Comparison of ENCODE assay signal across 9 cellular contexts in the genomic region with DNA sequence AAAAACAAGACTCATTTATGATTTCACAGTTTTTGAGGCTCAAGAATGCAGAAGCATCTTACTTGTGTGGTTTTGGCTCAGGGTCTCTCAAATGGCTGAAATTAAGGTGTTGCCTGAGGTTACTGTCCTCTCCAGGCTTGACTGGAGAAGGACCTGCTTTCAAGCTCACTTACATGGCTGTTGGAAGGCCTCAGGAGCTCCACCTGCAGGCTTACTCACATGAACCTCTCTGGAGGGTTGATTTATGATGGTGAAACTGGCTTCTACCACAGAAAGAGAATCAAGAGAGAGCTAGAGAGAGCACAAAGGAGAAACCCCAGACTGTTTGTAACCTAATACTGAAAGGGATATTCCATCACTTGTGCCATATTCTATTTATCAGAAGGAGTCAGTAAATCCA. TPM values are rescaled to one million over a fixed set of nuclear protein-coding genes. Genes with fewer than 3 reads are reported as not detected.
DNase-seq lines count a peak whose midpoint lies in the region; ATAC-seq and TF ChIP-seq lines count a peak whose summit lies in the region.
"Had no signal": no experiment of that assay in that cellular context is flagged by ENCODE, and none has a peak within 500 bp of the region (broad histone marks: within the 10 kb centered on the region; RNA-seq: fewer than 3 reads in every experiment).

No MANE protein-coding gene starts in this region.

- TF ChIP-seq POLR2A in body of pancreas (IDR thresholded peaks at IDR 0.05) = no peak

- TF ChIP-seq CTCF in cardiac muscle cell (IDR thresholded peaks at IDR 0.05; ENCODE audit: low read depth, low read length) (peak; percentile 55), WTC11 (IDR thresholded peaks at IDR 0.05) (no peak), progenitor cell of endocrine pancreas (IDR thresholded peaks at IDR 0.05; ENCODE audit: unreplicated experiment) (peak; percentile 49), body of pancreas (IDR thresholded peaks at IDR 0.05) (no peak)

- CTCF ChIA-PET in WTC11 (lab: Charles Lee) = interaction anchor here (0.5 to 1.8 kb wide), 19 partner anchors 9 to 701 kb away, joined by 3 to 15 read pairs (median 5); no protein-coding TSS in a partner anchor

- H3K9me3 Mint-ChIP-seq in WTC11 (no peaks in the 10 kb centered on the region), progenitor cell of endocrine pancreas (ENCODE audit: low read depth) (no peaks in the 10 kb centered on the region)

- H3K27ac Mint-ChIP-seq in WTC11 (no peak overlapping the region), progenitor cell of endocrine pancreas (no peak overlapping the region)
- H3K27ac Mint-ChIP-seq: activated naive CD8-positive, alpha-beta T cell had no signal

- peak; percentile 23 to 66 for DNase-seq in cardiac muscle cell (ENCODE audit: low read depth in 1 of 2, low spot score in 1 of 2)
- no peak for DNase-seq in Right ventricle myocardium superior
- DNase-seq in WTC11 (ENCODE audit: low spot score) = peak; percentile 52
- DNase-seq in progenitor cell of endocrine pancreas (ENCODE audit: low spot score, unreplicated experiment) = no peak
- no peak for DNase-seq in body of pancreas

- H3K27me3 Mint-ChIP-seq in WTC11 (ENCODE audit: low read depth) (peaks cover 44% of the 10 kb centered on the region), progenitor cell of endocrine pancreas (peaks cover 48% of the 10 kb centered on the region)

- H3K4me1 ChIP-seq in cardiac muscle cell (ENCODE audit: low read depth) (no peaks in the 10 kb centered on the region), body of pancreas (no peaks in the 10 kb centered on the region)

- peaks cover 4% of the 10 kb centered on the region for H3K4me1 Mint-ChIP-seq in WTC11
- no peaks in the 10 kb centered on the region for H3K4me1 Mint-ChIP-seq in progenitor cell of endocrine pancreas (ENCODE audit: low read depth)

- H3K27me3 ChIP-seq in cardiac muscle cell (peaks cover 44% of the 10 kb centered on the region), body of pancreas (no peaks in the 10 kb centered on the region)

- H3K36me3 ChIP-seq in cardiac muscle cell (no peaks in the 10 kb centered on the region), body of pancreas (replicated peaks in 1 of 2; ENCODE audit: insufficient read depth in 1 of 2, low read depth in 2 of 2) (no peaks in the 10 kb centered on the region)

- H3K4me3 ChIP-seq in cardiac muscle cell (no peak overlapping the region), body of pancreas (no peak overlapping the region)

- H3K9me3 ChIP-seq in cardiac muscle cell (ENCODE audit: low read depth) (no peaks in the 10 kb centered on the region), body of pancreas (no peaks in the 10 kb centered on the region)

- H3K27ac ChIP-seq in cardiac muscle cell (no peak overlapping the region), body of pancreas (no peak overlapping the region)

- H3K36me3 Mint-ChIP-seq in WTC11 = no peaks in the 10 kb centered on the region
- H3K36me3 Mint-ChIP-seq in progenitor cell of endocrine pancreas (ENCODE audit: insufficient read depth) = no peaks in the 10 kb centered on the region
- H3K36me3 Mint-ChIP-seq: activated naive CD8-positive, alpha-beta T cell had no signal

- intact Hi-C loops in Right ventricle myocardium superior (cut with DNase I) (no loop called here), body of pancreas (cut with DNase I) (no loop called here)

- ATAC-seq in Right ventricle myocardium superior (ENCODE audit: poor library complexity) (no peak), HG03469 (IDR thresholded peaks at IDR 0.05; ENCODE audit: unreplicated experiment) (peak; percentile 50), WTC11 (peak; percentile 98), body of pancreas (no peak), HG03571 (IDR thresholded peaks at IDR 0.05; ENCODE audit: unreplicated experiment) (no peak), GM21737 (IDR thresholded peaks at IDR 0.05; ENCODE audit: unreplicated experiment) (no peak)

- H3K4me3 Mint-ChIP-seq in WTC11 (no peak overlapping the region), progenitor cell of endocrine pancreas (ENCODE audit: low read depth) (no peak overlapping the region)
- H3K4me3 Mint-ChIP-seq: activated naive CD8-positive, alpha-beta T cell had no signal

- POLR2A ChIA-PET in WTC11 (lab: Charles Lee) = no interaction called here

TF ChIP-seq in WTC11, 78 proteins besides CTCF, POLR2A, EP300 and RAD21:
- no peak for TF ChIP-seq NFYB (CRISPR knock-in tag; conservative IDR thresholded peaks at IDR 0.05; ENCODE audit: low read depth)
- no peak for TF ChIP-seq TEAD4 (CRISPR knock-in tag; IDR thresholded peaks at IDR 0.05)
- no peak for TF ChIP-seq SP1 (CRISPR knock-in tag; conservative IDR thresholded peaks at IDR 0.05)
- no peak for TF ChIP-seq CDX4 (CRISPR knock-in tag; IDR thresholded peaks at IDR 0.05; ENCODE audit: borderline replicate concordance)
- TF ChIP-seq CREM (CRISPR knock-in tag; IDR thresholded peaks at IDR 0.05) = no peak
- TF ChIP-seq NR1H2 (CRISPR knock-in tag; IDR thresholded peaks at IDR 0.05) = no peak

RNA-seq across cellular contexts. Expression of gene KCNK2, which starts 6.2 kb away (rescaled TPM):
- total RNA-seq in cardiac muscle cell (not detected in 2 replicates), Right ventricle myocardium superior (0.27 TPM), WTC11 (2021) (0.15 to 0.46 TPM (median 0.34 TPM) in 3 replicates), progenitor cell of endocrine pancreas (0.42 and 0.60 TPM in 2 replicates), body of pancreas (1 to 10 TPM in 1 of 2 donors, not detected in 1; 1.6 TPM)
- not detected in 2 replicates for polyA plus RNA-seq in cardiac muscle cell

Comparison
In these comparisons a context has a peak if more than half of its experiments do, and no peak if none do; other contexts are left out.
1. DNase-seq: peak in cardiac muscle cell (2 of 2) and WTC11 (single experiment); none in Right ventricle myocardium superior (single experiment), progenitor cell of endocrine pancreas (single experiment) and body of pancreas (0 of 4).
2. CTCF ChIP-seq: peak in cardiac muscle cell (single experiment) and progenitor cell of endocrine pancreas (single experiment); none in WTC11 (single experiment) and body of pancreas (0 of 7).
3. ATAC-seq: peak in HG03469 (single experiment) and WTC11 (single experiment); none in Right ventricle myocardium superior (single experiment), body of pancreas (single experiment), HG03571 (single experiment) and GM21737 (single experiment).